ENCODE assay signal across 7 cellular contexts in genomic region chr18:68574311-68574710, GRCh38.
"Had no signal": no experiment of that assay in that cellular context is flagged by ENCODE, and none has a peak within 500 bp of the region (broad histone marks: within the 10 kb centered on the region; RNA-seq: fewer than 3 reads in every experiment).

No MANE protein-coding gene starts in this region.

- H2AFZ ChIP-seq: GM23248 had no signal

- DNase-seq: GM23248, GOT3, H7, IMR-90 had no signal

- H3K9ac ChIP-seq: GM23248 had no signal

- H3K36me3 ChIP-seq: HAP-1 had no signal

- H3K27ac ChIP-seq: GM23248 had no signal

- FAIRE-seq: HTR-8/SVneo, K562 had no signal

- H3K9me3 ChIP-seq: HAP-1 had no signal

- H3K4me3 ChIP-seq: GM23248, HAP-1, K562 had no signal

- H3K4me1 ChIP-seq: HAP-1 had no signal
